ENCODE assay signal across 26 cellular contexts in the genomic region with DNA sequence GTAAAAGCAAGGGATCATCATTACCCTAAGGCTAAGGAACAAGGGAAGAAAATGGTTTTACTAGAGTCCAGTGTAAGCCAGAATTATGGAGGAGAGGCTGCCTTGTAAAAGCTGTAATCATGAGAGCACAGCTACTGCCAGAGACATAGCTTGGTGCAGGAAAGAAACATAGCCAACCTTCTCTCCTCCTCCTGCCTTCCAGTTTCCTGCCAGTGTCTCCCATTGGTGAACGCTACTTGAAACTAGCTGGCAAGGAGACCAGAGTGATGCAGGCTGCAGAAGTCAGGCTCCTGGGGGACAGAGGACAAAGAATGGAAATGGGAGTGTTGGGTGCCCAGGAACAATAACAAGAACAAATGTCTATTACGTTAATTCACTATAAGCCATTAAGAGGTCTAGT.
"Had no signal": no experiment of that assay in that cellular context is flagged by ENCODE, and none has a peak within 500 bp of the region (broad histone marks: within the 10 kb centered on the region; RNA-seq: fewer than 3 reads in every experiment).

No MANE protein-coding gene starts in this region.

- H3K4me3 Mint-ChIP-seq: activated naive CD8-positive, alpha-beta T cell treated with anti-CD3 and anti-CD28 coated beads, Interleukin-2, amount 10 ng/mL, durations not matched to agents 7 days and 5 days; activated T-cell treated with anti-CD3 and anti-CD28 coated beads, Interleukin-2, amount 50 U/mL, for 24 hours; dendritic cell treated with granulocyte-macrophage colony-stimulating factor and Interleukin-4, amounts not matched to agents 40 ng/mL and 50 ng/mL, for 4 days; naive thymus-derived CD4-positive, alpha-beta T cell; stimulated activated naive B cell treated with anti-CD40 and anti-IgM and Interleukin-4, amounts not matched to agents 10 μg/mL and 1 μg/mL and 100 μg/mL, for 72 hours had no signal

- H3K4me3 ChIP-seq: cardiac muscle cell, hepatocyte, left ventricle myocardium inferior, sigmoid colon, smooth muscle cell, upper lobe of left lung had no signal

- H3K36me3 Mint-ChIP-seq: stimulated activated naive B cell treated with anti-CD40 and anti-IgM and Interleukin-4, amounts not matched to agents 10 μg/mL and 1 μg/mL and 100 μg/mL, for 72 hours had no signal

- H3K27ac ChIP-seq: cardiac muscle cell, hepatocyte, left ventricle myocardium inferior, sigmoid colon, upper lobe of left lung, VCaP had no signal

- H3K9me3 Mint-ChIP-seq: activated naive CD8-positive, alpha-beta T cell treated with anti-CD3 and anti-CD28 coated beads, Interleukin-2, amount 10 ng/mL, durations not matched to agents 7 days and 5 days; activated T-cell treated with anti-CD3 and anti-CD28 coated beads, Interleukin-2, amount 50 U/mL, for 24 hours; activated T-helper 2 cell treated with anti-CD3 and anti-CD28 coated beads, Interferon-gamma antibody, Interleukin-2, Interleukin-4, amounts not matched to agents 10 μg/mL and 5 μg/mL and 100 μg/mL, durations not matched to agents 14 hours and 24 hours and 36 hours; dendritic cell treated with granulocyte-macrophage colony-stimulating factor and Interleukin-4, amounts not matched to agents 40 ng/mL and 50 ng/mL, for 4 days; stimulated activated naive B cell treated with anti-CD40 and anti-IgM and Interleukin-4, amounts not matched to agents 10 μg/mL and 1 μg/mL and 100 μg/mL, for 72 hours had no signal

- H3K27ac Mint-ChIP-seq: activated naive CD8-positive, alpha-beta T cell treated with anti-CD3 and anti-CD28 coated beads, Interleukin-2, amount 10 ng/mL, durations not matched to agents 7 days and 5 days; activated T-cell treated with anti-CD3 and anti-CD28 coated beads, Interleukin-2, amount 50 U/mL, for 24 hours; activated T-helper 2 cell treated with anti-CD3 and anti-CD28 coated beads, Interferon-gamma antibody, Interleukin-2, Interleukin-4, amounts not matched to agents 10 μg/mL and 5 μg/mL and 100 μg/mL, durations not matched to agents 14 hours and 24 hours and 36 hours; dendritic cell treated with granulocyte-macrophage colony-stimulating factor and Interleukin-4, amounts not matched to agents 40 ng/mL and 50 ng/mL, for 4 days; progenitor cell of endocrine pancreas; stimulated activated naive B cell treated with anti-CD40 and anti-IgM and Interleukin-4, amounts not matched to agents 10 μg/mL and 1 μg/mL and 100 μg/mL, for 72 hours had no signal

- H3K27me3 ChIP-seq: cardiac muscle cell, hepatocyte, sigmoid colon, upper lobe of left lung had no signal

- H2AFZ ChIP-seq: hepatocyte had no signal

- FAIRE-seq: endothelial cell of umbilical vein had no signal

- H3K4me1 ChIP-seq: left ventricle myocardium inferior, sigmoid colon, upper lobe of left lung had no signal

- H3K79me2 ChIP-seq: hepatocyte had no signal

- H3K36me3 ChIP-seq: cardiac muscle cell, left ventricle myocardium inferior, sigmoid colon, upper lobe of left lung had no signal

- H3K4me1 Mint-ChIP-seq: stimulated activated naive B cell treated with anti-CD40 and anti-IgM and Interleukin-4, amounts not matched to agents 10 μg/mL and 1 μg/mL and 100 μg/mL, for 72 hours had no signal

- DNase-seq: activated CD4-positive, alpha-beta T cell treated with anti-CD3 and anti-CD28 coated beads, Interleukin-2, amount 50 U/mL, for 1 hour; activated CD4-positive, CD25-positive, alpha-beta regulatory T cell treated with anti-CD3 and anti-CD28 coated beads, Interleukin-2, amount 50 U/mL, for 72 hours; activated CD8-positive, alpha-beta memory T cell treated with anti-CD3 and anti-CD28 coated beads for 24 hours; activated CD8-positive, alpha-beta memory T cell treated with anti-CD3 and anti-CD28 coated beads, Interleukin-2, amount 50 U/mL, for 4 hours; activated naive CD4-positive, alpha-beta T cell; activated naive CD8-positive, alpha-beta T cell treated with anti-CD3 and anti-CD28 coated beads, Interleukin-2, amount 10 ng/mL, durations not matched to agents 7 days and 5 days; activated T-cell treated with anti-CD3 and anti-CD28 coated beads, Interleukin-2, amount 50 U/mL, for 24 hours; amygdala; effector memory CD4-positive, alpha-beta T cell; foreskin melanocyte; left ventricle myocardium inferior; naive thymus-derived CD4-positive, alpha-beta T cell; retina; sigmoid colon; stimulated activated CD4-positive, alpha-beta T cell treated with anti-CD3 and anti-CD28 coated beads, Interleukin-15, amount 100 ng/mL, for 24 hours; stimulated activated CD8-positive, alpha-beta memory T cell treated with anti-CD3 and anti-CD28 coated beads, Interleukin-4, amount 100 ng/mL, for 48 hours; stimulated activated naive B cell treated with anti-CD40 and anti-IgM and Interleukin-4, amounts not matched to agents 10 μg/mL and 1 μg/mL and 100 μg/mL, for 72 hours; upper lobe of left lung had no signal

- H3K4me2 ChIP-seq: hepatocyte, smooth muscle cell had no signal

- H3K9me3 ChIP-seq: left ventricle myocardium inferior, sigmoid colon, upper lobe of left lung had no signal

- H3K27me3 Mint-ChIP-seq: activated naive CD8-positive, alpha-beta T cell treated with anti-CD3 and anti-CD28 coated beads, Interleukin-2, amount 10 ng/mL, durations not matched to agents 7 days and 5 days; activated T-cell treated with anti-CD3 and anti-CD28 coated beads, Interleukin-2, amount 50 U/mL, for 24 hours; dendritic cell treated with granulocyte-macrophage colony-stimulating factor and Interleukin-4, amounts not matched to agents 40 ng/mL and 50 ng/mL, for 4 days; naive thymus-derived CD4-positive, alpha-beta T cell; progenitor cell of endocrine pancreas; stimulated activated naive B cell treated with anti-CD40 and anti-IgM and Interleukin-4, amounts not matched to agents 10 μg/mL and 1 μg/mL and 100 μg/mL, for 72 hours had no signal
